ENCODE assay signal across 12 cellular contexts in genomic region chr17:78532922-78533640, GRCh38. TPM values are rescaled to one million over a fixed set of nuclear protein-coding genes. Genes with fewer than 3 reads are reported as not detected.
DNase-seq lines count a peak whose midpoint lies in the region; ATAC-seq and TF ChIP-seq lines count a peak whose summit lies in the region.
"Had no signal": no experiment of that assay in that cellular context is flagged by ENCODE, and none has a peak within 500 bp of the region (broad histone marks: within the 10 kb centered on the region; RNA-seq: fewer than 3 reads in every experiment).

No MANE protein-coding gene starts in this region.

- no peaks in the 10 kb centered on the region for H3K9me3 ChIP-seq in CD4-positive, CD25-positive, alpha-beta regulatory T cell (ENCODE audit: control insufficient read depth in 2 of 2, low read length in 2 of 2)
- no peaks in the 10 kb centered on the region for H3K9me3 ChIP-seq in mucosa of stomach (ENCODE audit: control insufficient read depth, low read length)
- H3K9me3 ChIP-seq: SJSA1, uterus had no signal

- no peak for DNase-seq in CD4-positive, CD25-positive, alpha-beta regulatory T cell
- peak; percentile 45 for DNase-seq in HS-5 (ENCODE audit: low read depth)
- DNase-seq in astrocyte of the spinal cord (ENCODE audit: low read depth, low spot score): peak; percentile 80
- DNase-seq in NCI-H1092 treated with DMSO at 0.1 percent for 48 hours (lab: John Stamatoyannopoulos, UW): no peak
- DNase-seq in ecto neural progenitor cell (ENCODE audit: low spot score): no peak
- DNase-seq in NCI-H1436 treated with DMSO at 0.1 percent for 48 hours (lab: John Stamatoyannopoulos, UW): no peak
- DNase-seq: DND-41, uterus had no signal

- H3K27ac ChIP-seq in CD4-positive, CD25-positive, alpha-beta regulatory T cell (ENCODE audit: insufficient read depth, low read length, poor library complexity, severe bottlenecking): no peak overlapping the region
- H3K27ac ChIP-seq: SJSA1, uterus had no signal

- H3K4me1 ChIP-seq in CD4-positive, CD25-positive, alpha-beta regulatory T cell (ENCODE audit: control insufficient read depth, insufficient read depth, low read length, poor library complexity, severe bottlenecking): peaks cover 23% of the 10 kb centered on the region
- peaks cover 45% of the 10 kb centered on the region for H3K4me1 ChIP-seq in mucosa of stomach (ENCODE audit: control insufficient read depth, insufficient read depth, low read length)
- H3K4me1 ChIP-seq: uterus had no signal

- no peaks in the 10 kb centered on the region for H3K36me3 ChIP-seq in CD4-positive, CD25-positive, alpha-beta regulatory T cell (ENCODE audit: control insufficient read depth, insufficient read depth, low read length)
- no peaks in the 10 kb centered on the region for H3K36me3 ChIP-seq in mucosa of stomach (ENCODE audit: control insufficient read depth, insufficient read depth, low read length)
- H3K36me3 ChIP-seq: SJSA1, uterus had no signal

- no peaks in the 10 kb centered on the region for H3K27me3 Mint-ChIP-seq in CD4-positive, CD25-positive, alpha-beta regulatory T cell

- H3K4me3 Mint-ChIP-seq in CD4-positive, CD25-positive, alpha-beta regulatory T cell: no peak overlapping the region
- H3K4me3 Mint-ChIP-seq: nephron had no signal

- H3K27me3 ChIP-seq in CD4-positive, CD25-positive, alpha-beta regulatory T cell (ENCODE audit: control insufficient read depth, insufficient read depth, low read length): no peaks in the 10 kb centered on the region
- no peaks in the 10 kb centered on the region for H3K27me3 ChIP-seq in mucosa of stomach (ENCODE audit: control insufficient read depth, insufficient read depth, low read length)
- H3K27me3 ChIP-seq: SJSA1, uterus had no signal

- ATAC-seq in CD4-positive, CD25-positive, alpha-beta regulatory T cell (ENCODE audit: low read depth in 2 of 2): no peak
- no peak for ATAC-seq in HG03565 (IDR thresholded peaks at IDR 0.05; ENCODE audit: unreplicated experiment)

- no peak for TF ChIP-seq CTCF in astrocyte of the spinal cord (IDR thresholded peaks at IDR 0.05; ENCODE audit: low read depth, low read length)

- no peak overlapping the region for H3K4me3 ChIP-seq in CD4-positive, CD25-positive, alpha-beta regulatory T cell (ENCODE audit: low read depth, low read length)
- H3K4me3 ChIP-seq in astrocyte of the spinal cord (ENCODE audit: low read depth, low read length): no peak overlapping the region
- H3K4me3 ChIP-seq in mucosa of stomach (ENCODE audit: low read length): peak overlapping the region; percentile 7
- H3K4me3 ChIP-seq: SJSA1, uterus had no signal

- peaks cover 18 to 32% (median 23%) of the 10 kb centered on the region in 4 donors for H3K4me1 Mint-ChIP-seq in CD4-positive, CD25-positive, alpha-beta regulatory T cell

- no peaks in the 10 kb centered on the region for H3K36me3 Mint-ChIP-seq in CD4-positive, CD25-positive, alpha-beta regulatory T cell

- in situ Hi-C loops in astrocyte of the spinal cord (cut with HindIII; ENCODE audit: low sequenced_read_pairs): no loop called here

- H3K9ac ChIP-seq in mucosa of stomach (ENCODE audit: low read length): no peak overlapping the region

- H3K27ac Mint-ChIP-seq in CD4-positive, CD25-positive, alpha-beta regulatory T cell: peak overlapping the region in 2 of 3 donors; percentile 54 to 78
- H3K27ac Mint-ChIP-seq: nephron had no signal

- H3K9me3 Mint-ChIP-seq in CD4-positive, CD25-positive, alpha-beta regulatory T cell: peaks cover 0 to 5% (median 0%) of the 10 kb centered on the region in 7 donors
- H3K9me3 Mint-ChIP-seq: nephron had no signal

RNA-seq across cellular contexts. Expression of gene DNAH17, which starts 44.1 kb away (rescaled TPM):
- total RNA-seq in CD4-positive, CD25-positive, alpha-beta regulatory T cell: 0.57 TPM
- 1 to 10 TPM in 2 of 4 donors, under 1 TPM in 1, not detected in 1; 0.24 to 3.4 (median 1.1) TPM for polyA plus RNA-seq in CD4-positive, CD25-positive, alpha-beta regulatory T cell
- total RNA-seq: SJSA1 had no signal

Comparison
In these comparisons a context has a peak if more than half of its experiments do, and no peak if none do; other contexts are left out.
1. DNase-seq: peak in HS-5 (single experiment) and astrocyte of the spinal cord (single experiment); none in CD4-positive, CD25-positive, alpha-beta regulatory T cell (0 of 3), NCI-H1092 treated with DMSO at 0.1 percent for 48 hours (single experiment), ecto neural progenitor cell (single experiment) and NCI-H1436 treated with DMSO at 0.1 percent for 48 hours (single experiment).